ENCODE assay signal across 8 cellular contexts in genomic region chr16:77273-77806, GRCh38. TPM values are rescaled to one million over a fixed set of nuclear protein-coding genes. Genes with fewer than 3 reads are reported as not detected.
DNase-seq lines count a peak whose midpoint lies in the region; ATAC-seq, FAIRE-seq and TF ChIP-seq lines count a peak whose summit lies in the region.

No MANE protein-coding gene starts in this region.

- H3K4me3 ChIP-seq in SJCRH30 (peak overlapping the region; percentile 75), cardiac fibroblast (replicated peaks in 1 of 2; ENCODE audit: low read depth in 2 of 2, low read length in 2 of 2) (peak overlapping the region; percentile 33 to 77), kidney (ENCODE audit: low read length in 2 of 2) (peak overlapping the region; percentile 24 to 86)

- H3K36me3 ChIP-seq in SJCRH30 (peaks cover 6% of the 10 kb centered on the region; the same call in 1 of the 2 replicates), kidney (ENCODE audit: control insufficient read depth in 1 of 2, insufficient read depth in 2 of 2, low read length in 2 of 2) (no peaks in the 10 kb centered on the region)

- intact Hi-C loops in kidney (cut with DNase I), result no loop called here

- H3K9me3 ChIP-seq in SJCRH30 (replicated peaks) (no peaks in the 10 kb centered on the region), kidney (ENCODE audit: control insufficient read depth in 1 of 2, low read length in 2 of 2) (no peaks in the 10 kb centered on the region)

- no peak for FAIRE-seq in kidney (lab: Jason Lieb, UNC)

- no peak for TF ChIP-seq CTCF in cardiac fibroblast (IDR thresholded peaks at IDR 0.05; ENCODE audit: low read depth, low read length)
- TF ChIP-seq CTCF in kidney (IDR thresholded peaks at IDR 0.05; ENCODE audit: borderline replicate concordance, extremely low read depth, insufficient read depth), result no peak

- ATAC-seq in GM18498 (IDR thresholded peaks at IDR 0.05; ENCODE audit: unreplicated experiment) (peak; percentile 23), HG03025 (IDR thresholded peaks at IDR 0.05; ENCODE audit: low FRiP score, unreplicated experiment) (peak; percentile 28)

- H3K27ac ChIP-seq in SJCRH30, result peak overlapping the region; percentile 77
- peak overlapping the region; percentile 78 to 80 for H3K27ac ChIP-seq in kidney (ENCODE audit: low read depth in 2 of 2, low read length in 2 of 2)

- H3K27me3 ChIP-seq in SJCRH30, result no peaks in the 10 kb centered on the region

- peak; percentile 55 for DNase-seq in AG08395 (ENCODE audit: low spot score)
- DNase-seq in SJCRH30, result peak; percentile 64 to 69
- DNase-seq in cardiac fibroblast (ENCODE audit: low read depth in 2 of 2), result peak; percentile 79 to 85
- DNase-seq in kidney, result peak; percentile 90
- peak in 2 of 3 donors; percentile 12 to 31 for DNase-seq in stimulated activated CD4-positive, alpha-beta T cell treated with anti-CD3 and anti-CD28 coated beads, TNF-alpha, amount 100 ng/mL, for 48 hours (ENCODE audit: low read depth in 3 of 3)
- no peak for DNase-seq in NCI-H1048 (lab: John Stamatoyannopoulos, UW)

- H3K9ac ChIP-seq in kidney (ENCODE audit: low read length in 2 of 2), result peak overlapping the region; percentile 19 to 32

- H3K4me1 ChIP-seq in SJCRH30, result peaks cover 51% of the 10 kb centered on the region
- H3K4me1 ChIP-seq in kidney (ENCODE audit: control insufficient read depth in 1 of 2, insufficient read depth in 1 of 2, low read depth in 1 of 2, low read length in 2 of 2), result peaks cover 5 to 32% of the 10 kb centered on the region in 2 donors

RNA-seq across cellular contexts. Expression of gene MPG, which starts 0.7 kb away (rescaled TPM):
- total RNA-seq in SJCRH30 (2014; rRNA removed; shearing (Covaris generic)), result 37.8 and 47.2 TPM in 2 replicates
- total RNA-seq in kidney, result 40.8 TPM
- polyA plus RNA-seq in kidney (ENCODE audit: insufficient read depth, low read depth, low replicate concordance), result 54.3 TPM

RNA-seq across cellular contexts. Expression of gene RHBDF1, which starts 4.9 kb away (rescaled TPM):
- total RNA-seq in SJCRH30 (2014; rRNA removed; shearing (Covaris generic)), result 24.1 and 25.3 TPM in 2 replicates
- total RNA-seq in kidney, result 33.1 TPM
- polyA plus RNA-seq in kidney (ENCODE audit: insufficient read depth, low read depth, low replicate concordance), result 12.0 TPM

RNA-seq across cellular contexts. Expression of gene SNRNP25, which starts 23.7 kb away (rescaled TPM):
- total RNA-seq in SJCRH30 (2014; rRNA removed; shearing (Covaris generic)), result 60.7 and 63.4 TPM in 2 replicates
- total RNA-seq in kidney, result 14.7 TPM
- polyA plus RNA-seq in kidney (ENCODE audit: insufficient read depth, low read depth, low replicate concordance), result 60.3 TPM

RNA-seq across cellular contexts. Expression of gene POLR3K, which starts 23.9 kb away (rescaled TPM):
- total RNA-seq in SJCRH30 (2014; rRNA removed; shearing (Covaris generic)), result 20.9 and 24.3 TPM in 2 replicates
- total RNA-seq in kidney, result 8.8 TPM
- polyA plus RNA-seq in kidney (ENCODE audit: insufficient read depth, low read depth, low replicate concordance), result 18.5 TPM
